In genomic region chr2:159230145-159230877, GRCh38 we compare ENCODE assay signal across 18 cellular contexts.
"Had no signal": no experiment of that assay in that cellular context is flagged by ENCODE, and none has a peak within 500 bp of the region (broad histone marks: within the 10 kb centered on the region; RNA-seq: fewer than 3 reads in every experiment).

No MANE protein-coding gene starts in this region.

- H3K4me3 Mint-ChIP-seq: activated CD4-positive, alpha-beta memory T cell treated with anti-CD3 and anti-CD28 coated beads, Interleukin-2, amount 10 ng/mL, durations not matched to agents 7 days and 5 days; activated T-helper 1 cell treated with anti-CD3 and anti-CD28 coated beads, Interleukin-12 subunit alpha, Interleukin-12 subunit beta, Interleukin-2, Interleukin-4 antibody, amounts not matched to agents 30 ng/mL and 10 ng/mL and 1 ng/mL, durations not matched to agents 14 hours and 24 hours and 36 hours; endodermal cell; stimulated activated naive B cell treated with anti-CD40 and anti-IgM and Interleukin-4, amounts not matched to agents 10 μg/mL and 1 μg/mL and 100 μg/mL, for 72 hours had no signal

- H3K4me1 ChIP-seq: suprapubic skin had no signal

- H3K27ac ChIP-seq: SJSA1, spleen, suprapubic skin had no signal

- DNase-seq: activated CD4-positive, alpha-beta memory T cell treated with anti-CD3 and anti-CD28 coated beads, Interleukin-2, amount 10 ng/mL, durations not matched to agents 7 days and 5 days; activated CD4-positive, alpha-beta T cell treated with anti-CD3 and anti-CD28 coated beads for 1 hour; activated CD8-positive, alpha-beta memory T cell treated with anti-CD3 and anti-CD28 coated beads, Interleukin-2, amount 50 U/mL, for 48 hours; activated naive CD4-positive, alpha-beta T cell treated with Interleukin-2 at 50 U/mL for 16 hours; central memory CD4-positive, alpha-beta T cell; cortex of kidney; endodermal cell; immature natural killer cell; left cardiac atrium; right cardiac atrium; spleen; stimulated activated CD4-positive, alpha-beta T cell treated with anti-CD3 and anti-CD28 coated beads, Interleukin-1b, Interleukin-23, amount 100 ng/mL, for 48 hours; stimulated activated naive B cell treated with anti-CD40 and anti-IgM and Interleukin-4, amounts not matched to agents 10 μg/mL and 1 μg/mL and 100 μg/mL, for 72 hours; SW 1271; T-helper 9 cell had no signal

- H3K4me1 Mint-ChIP-seq: endodermal cell had no signal

- H3K27me3 Mint-ChIP-seq: activated CD4-positive, alpha-beta memory T cell treated with anti-CD3 and anti-CD28 coated beads, Interleukin-2, amount 10 ng/mL, durations not matched to agents 7 days and 5 days; stimulated activated naive B cell treated with anti-CD40 and anti-IgM and Interleukin-4, amounts not matched to agents 10 μg/mL and 1 μg/mL and 100 μg/mL, for 72 hours had no signal

- H3K27ac Mint-ChIP-seq: activated CD4-positive, alpha-beta memory T cell treated with anti-CD3 and anti-CD28 coated beads, Interleukin-2, amount 10 ng/mL, durations not matched to agents 7 days and 5 days; activated T-helper 1 cell treated with anti-CD3 and anti-CD28 coated beads, Interleukin-12 subunit alpha, Interleukin-12 subunit beta, Interleukin-2, Interleukin-4 antibody, amounts not matched to agents 30 ng/mL and 10 ng/mL and 1 ng/mL, durations not matched to agents 14 hours and 24 hours and 36 hours; stimulated activated naive B cell treated with anti-CD40 and anti-IgM and Interleukin-4, amounts not matched to agents 10 μg/mL and 1 μg/mL and 100 μg/mL, for 72 hours had no signal

- H3K27me3 ChIP-seq: SJSA1, spleen, suprapubic skin had no signal

- H3K4me3 ChIP-seq: SJSA1, spleen, suprapubic skin had no signal

- H3K9me3 Mint-ChIP-seq: activated CD4-positive, alpha-beta memory T cell treated with anti-CD3 and anti-CD28 coated beads, Interleukin-2, amount 10 ng/mL, durations not matched to agents 7 days and 5 days; activated T-helper 1 cell treated with anti-CD3 and anti-CD28 coated beads, Interleukin-12 subunit alpha, Interleukin-12 subunit beta, Interleukin-2, Interleukin-4 antibody, amounts not matched to agents 30 ng/mL and 10 ng/mL and 1 ng/mL, durations not matched to agents 14 hours and 24 hours and 36 hours; endodermal cell; immature natural killer cell; stimulated activated naive B cell treated with anti-CD40 and anti-IgM and Interleukin-4, amounts not matched to agents 10 μg/mL and 1 μg/mL and 100 μg/mL, for 72 hours had no signal

- H3K9me3 ChIP-seq: SJSA1, spleen, suprapubic skin had no signal

- ATAC-seq: left cardiac atrium; stimulated activated naive B cell treated with anti-CD40 and anti-IgM and Interleukin-4, amounts not matched to agents 10 μg/mL and 1 μg/mL and 100 μg/mL, for 72 hours had no signal
